Comparison of ENCODE assay signal across 12 cellular contexts in the genomic region with DNA sequence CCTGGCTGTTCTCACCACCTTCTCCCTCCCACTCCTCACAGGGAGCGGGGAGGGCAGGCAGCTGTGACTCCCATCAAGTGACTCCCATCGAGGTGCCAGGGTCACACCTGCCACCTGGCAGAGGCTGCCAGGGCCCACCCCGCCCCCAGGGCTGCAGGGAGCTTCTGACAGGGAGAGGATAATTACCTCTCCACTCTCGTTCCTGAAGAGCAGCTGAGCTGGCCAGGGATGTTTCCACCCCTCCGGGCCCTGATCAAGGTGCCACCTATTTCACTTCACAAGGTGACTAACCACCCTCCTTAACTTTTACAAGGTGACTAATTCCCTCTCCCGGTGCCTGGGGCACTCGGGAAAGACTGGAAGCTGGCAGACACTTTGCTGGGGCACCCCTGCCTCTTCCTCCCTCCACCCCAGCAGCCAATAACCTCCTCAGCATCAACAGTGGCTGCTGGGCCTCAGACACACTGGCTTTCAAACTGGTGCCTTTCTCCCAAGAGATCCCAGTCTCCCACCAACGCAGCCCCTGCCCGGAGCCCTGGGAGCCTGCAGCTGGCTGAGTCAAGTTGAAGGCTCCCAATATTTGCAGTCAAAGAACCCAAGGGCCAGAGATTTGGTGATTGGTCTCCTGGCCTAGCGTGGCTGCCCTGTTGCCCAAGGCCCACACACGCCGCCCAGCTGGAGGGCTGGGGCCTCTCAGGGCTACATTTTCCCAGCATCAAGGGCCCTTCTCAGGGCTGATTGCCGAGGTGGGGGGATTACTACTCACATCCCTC. TPM values are rescaled to one million over a fixed set of nuclear protein-coding genes. Genes with fewer than 3 reads are reported as not detected.
DNase-seq lines count a peak whose midpoint lies in the region; ATAC-seq and TF ChIP-seq lines count a peak whose summit lies in the region.
"Had no signal": no experiment of that assay in that cellular context is flagged by ENCODE, and none has a peak within 500 bp of the region (broad histone marks: within the 10 kb centered on the region; RNA-seq: fewer than 3 reads in every experiment).

No MANE protein-coding gene starts in this region.

- H3K4me3 Mint-ChIP-seq in stimulated activated effector memory CD8-positive, alpha-beta T cell treated with anti-CD3 and anti-CD28 coated beads, Interleukin-12 subunit alpha, Interleukin-12 subunit beta, amount 100 ng/mL, for 72 hours: no peak overlapping the region
- H3K4me3 Mint-ChIP-seq: activated naive CD4-positive, alpha-beta T cell treated with anti-CD3 and anti-CD28 coated beads, Interleukin-2, amount 50 U/mL, for 24 hours had no signal

- H3K36me3 ChIP-seq in body of pancreas (replicated peaks in 1 of 2; ENCODE audit: insufficient read depth in 1 of 2, low read depth in 2 of 2) (peaks cover 0 to 10% of the 10 kb centered on the region in 2 donors), testis (ENCODE audit: low read depth, missing control alignments) (no peaks in the 10 kb centered on the region), OCI-LY7 (ENCODE audit: insufficient read depth, low read length) (no peaks in the 10 kb centered on the region)

- POLR2A ChIA-PET in OCI-LY7 (lab: Charles Lee): interaction anchor here (0.5 kb wide), 1 partner anchor 612 kb away, joined by 4 read pairs; no protein-coding TSS in a partner anchor

- no peaks in the 10 kb centered on the region for H3K79me2 ChIP-seq in OCI-LY7 (ENCODE audit: insufficient read depth, low read depth, low read length)

- CTCF ChIA-PET in OCI-LY7 (lab: Charles Lee; ENCODE audit: unreplicated experiment): no interaction called here

- no peak overlapping the region for H2AFZ ChIP-seq in OCI-LY7 (ENCODE audit: low read length)

- no peaks in the 10 kb centered on the region for H4K20me1 ChIP-seq in OCI-LY7 (ENCODE audit: insufficient read depth, low read length)

- peaks cover 22% of the 10 kb centered on the region for H3K4me1 ChIP-seq in body of pancreas
- H3K4me1 ChIP-seq in testis: peaks cover 51% of the 10 kb centered on the region
- H3K4me1 ChIP-seq in OCI-LY7 (ENCODE audit: insufficient read depth, low read length, poor library complexity, severe bottlenecking): no peaks in the 10 kb centered on the region

- TF ChIP-seq POLR2A in body of pancreas (IDR thresholded peaks at IDR 0.05) (no peak), testis (IDR thresholded peaks at IDR 0.05) (no peak)

- no peak overlapping the region for H3K4me2 ChIP-seq in OCI-LY7 (ENCODE audit: low read length)

- H3K4me1 Mint-ChIP-seq in stimulated activated effector memory CD8-positive, alpha-beta T cell treated with anti-CD3 and anti-CD28 coated beads, Interleukin-12 subunit alpha, Interleukin-12 subunit beta, amount 100 ng/mL, for 72 hours: peaks cover 14% of the 10 kb centered on the region

- peaks cover 5% of the 10 kb centered on the region for H3K36me3 Mint-ChIP-seq in stimulated activated effector memory CD8-positive, alpha-beta T cell treated with anti-CD3 and anti-CD28 coated beads, Interleukin-12 subunit alpha, Interleukin-12 subunit beta, amount 100 ng/mL, for 72 hours
- H3K36me3 Mint-ChIP-seq: activated naive CD4-positive, alpha-beta T cell treated with anti-CD3 and anti-CD28 coated beads, Interleukin-2, amount 50 U/mL, for 24 hours had no signal

- H3K27ac ChIP-seq in body of pancreas: peak overlapping the region; percentile 29 to 71 (median 48)
- H3K27ac ChIP-seq in testis: no peak overlapping the region
- H3K27ac ChIP-seq in OCI-LY7 (ENCODE audit: low read depth, low read length, poor library complexity, severe bottlenecking): no peak overlapping the region
- H3K27ac ChIP-seq: coronary artery had no signal

- no peaks in the 10 kb centered on the region for H3K27me3 ChIP-seq in body of pancreas
- no peaks in the 10 kb centered on the region for H3K27me3 ChIP-seq in testis

- DNase-seq in HT-29 (ENCODE audit: low spot score): peak; percentile 85
- DNase-seq in NCI-H2171 (lab: John Stamatoyannopoulos, UW): peak; percentile 80
- peak in 3 of 4 donors; percentile 51 to 74 (median 70) for DNase-seq in body of pancreas
- DNase-seq in stimulated activated effector memory CD8-positive, alpha-beta T cell treated with anti-CD3 and anti-CD28 coated beads, Interleukin-12 subunit alpha, Interleukin-12 subunit beta, amount 100 ng/mL, for 72 hours (ENCODE audit: low spot score in 2 of 2): no peak
- no peak for DNase-seq in medulla oblongata (ENCODE audit: extremely low spot score)
- DNase-seq in testis: no peak
- DNase-seq in OCI-LY7 (ENCODE audit: low spot score): no peak
- DNase-seq: activated CD4-positive, alpha-beta T cell treated with anti-CD3 and anti-CD28 coated beads, Interleukin-2, amount 50 U/mL, for 1 hour; left cardiac atrium; NCI-H524 had no signal

- no peaks in the 10 kb centered on the region for H3K9me3 Mint-ChIP-seq in stimulated activated effector memory CD8-positive, alpha-beta T cell treated with anti-CD3 and anti-CD28 coated beads, Interleukin-12 subunit alpha, Interleukin-12 subunit beta, amount 100 ng/mL, for 72 hours
- H3K9me3 Mint-ChIP-seq: activated naive CD4-positive, alpha-beta T cell treated with anti-CD3 and anti-CD28 coated beads, Interleukin-2, amount 50 U/mL, for 24 hours had no signal

- H3K4me3 ChIP-seq in body of pancreas: no peak overlapping the region
- no peak overlapping the region for H3K4me3 ChIP-seq in testis
- H3K4me3 ChIP-seq in OCI-LY7 (ENCODE audit: low read depth, low read length, poor library complexity, severe bottlenecking): no peak overlapping the region
- H3K4me3 ChIP-seq: coronary artery had no signal

- H3K9me3 ChIP-seq in body of pancreas (no peaks in the 10 kb centered on the region), testis (no peaks in the 10 kb centered on the region), OCI-LY7 (ENCODE audit: low read length) (no peaks in the 10 kb centered on the region)

- intact Hi-C loops in body of pancreas (cut with DNase I): loop anchor here (5.0 kb wide), 1 partner anchor 53 kb away; no protein-coding TSS in a partner anchor
- intact Hi-C loops in testis (cut with DNase I; ENCODE audit: low total_unique reads): loop anchor here (5.0 kb wide), 1 partner anchor 48 kb away; a partner anchor contains a TSS
- intact Hi-C loops in OCI-LY7 (cut with micrococcal nuclease; ENCODE audit: unreplicated experiment): loop anchor here (5.0 kb wide), 1 partner anchor 48 kb away; a partner anchor contains a TSS

- no TSS peak for BruUV-seq in OCI-LY7 (replicated peaks; lab: Mats Ljungman, UMichigan)

- TF ChIP-seq CTCF in body of pancreas (IDR thresholded peaks at IDR 0.05) (no peak), testis (IDR thresholded peaks at IDR 0.05) (no peak), OCI-LY7 (conservative IDR thresholded peaks at IDR 0.05; ENCODE audit: low read length) (no peak)

- WGBS in body of pancreas, 2 donors: 38 to 46% methylated on average over 11 to 13 of the region's 13 CpGs
- 87 to 89% methylated on average over 11 to 13 of the region's 13 CpGs for WGBS in testis, 2 donors

- peak; percentile 27 for ATAC-seq in body of pancreas
- ATAC-seq in stimulated activated effector memory CD8-positive, alpha-beta T cell treated with anti-CD3 and anti-CD28 coated beads, Interleukin-12 subunit alpha, Interleukin-12 subunit beta, amount 100 ng/mL, for 72 hours: no peak
- ATAC-seq: left cardiac atrium had no signal

- peak overlapping the region; percentile 65 for H3K27ac Mint-ChIP-seq in stimulated activated effector memory CD8-positive, alpha-beta T cell treated with anti-CD3 and anti-CD28 coated beads, Interleukin-12 subunit alpha, Interleukin-12 subunit beta, amount 100 ng/mL, for 72 hours
- H3K27ac Mint-ChIP-seq: activated naive CD4-positive, alpha-beta T cell treated with anti-CD3 and anti-CD28 coated beads, Interleukin-2, amount 50 U/mL, for 24 hours had no signal

- no peaks in the 10 kb centered on the region for H3K9me2 ChIP-seq in OCI-LY7 (ENCODE audit: insufficient read depth, low read length)

RNA-seq across cellular contexts. Expression of a gene that starts 22.0 kb away (rescaled TPM):
- total RNA-seq in HT-29 (2014; rRNA removed; shearing (Covaris generic)): 70.1 and 105 TPM in 2 replicates
- total RNA-seq in body of pancreas (10 to 100 TPM; 33.2 to 47.5 TPM), testis (10 to 100 TPM in 1 of 2 donors, 1 to 10 TPM in 1; 9.2 to 10.7 TPM), OCI-LY7 (2022) (0.98 and 1.1 TPM in 2 replicates)
- 15.2 TPM for polyA plus RNA-seq in testis (ENCODE audit: insufficient read depth, low read depth, low replicate concordance)
- total RNA-seq in OCI-LY7 (2014; rRNA removed; shearing (Covaris generic)): 0.19 and 0.23 TPM in 2 replicates

RNA-seq across cellular contexts. Expression of a gene that starts 50.2 kb away (rescaled TPM):
- total RNA-seq in HT-29 (2014; rRNA removed; shearing (Covaris generic)): 9.2 and 9.7 TPM in 2 replicates
- total RNA-seq in body of pancreas (1 to 10 TPM; 7.0 to 9.9 TPM), testis (1 to 10 TPM; 7.1 to 8.3 TPM), OCI-LY7 (2022) (not detected in 2 replicates)
- polyA plus RNA-seq in testis (ENCODE audit: insufficient read depth, low read depth, low replicate concordance): 5.1 TPM
- not detected in 2 replicates for total RNA-seq in OCI-LY7 (2014; rRNA removed; shearing (Covaris generic))

Comparison
In these comparisons a context has a peak if more than half of its experiments do, and no peak if none do; other contexts are left out.
1. DNase-seq: peak in HT-29 (single experiment), NCI-H2171 (single experiment) and body of pancreas (3 of 4); none in stimulated activated effector memory CD8-positive, alpha-beta T cell treated with anti-CD3 and anti-CD28 coated beads, Interleukin-12 subunit alpha, Interleukin-12 subunit beta, amount 100 ng/mL, for 72 hours (0 of 2), medulla oblongata (single experiment), testis (single experiment) and OCI-LY7 (single experiment).
2. H3K27ac ChIP-seq: peak in body of pancreas (4 of 4); none in testis (0 of 2) and OCI-LY7 (single experiment).
3. RNA of a gene that starts 22.0 kb away (total RNA-seq): 70.1 to 105 TPM in HT-29, 33.2 to 47.5 TPM in body of pancreas and 9.2 to 10.7 TPM in testis; 0.19 to 1.1 TPM in OCI-LY7; every median in the first group is over 4 times any median in the second.